ENCODE assay signal across 1 cellular context in the genomic region with DNA sequence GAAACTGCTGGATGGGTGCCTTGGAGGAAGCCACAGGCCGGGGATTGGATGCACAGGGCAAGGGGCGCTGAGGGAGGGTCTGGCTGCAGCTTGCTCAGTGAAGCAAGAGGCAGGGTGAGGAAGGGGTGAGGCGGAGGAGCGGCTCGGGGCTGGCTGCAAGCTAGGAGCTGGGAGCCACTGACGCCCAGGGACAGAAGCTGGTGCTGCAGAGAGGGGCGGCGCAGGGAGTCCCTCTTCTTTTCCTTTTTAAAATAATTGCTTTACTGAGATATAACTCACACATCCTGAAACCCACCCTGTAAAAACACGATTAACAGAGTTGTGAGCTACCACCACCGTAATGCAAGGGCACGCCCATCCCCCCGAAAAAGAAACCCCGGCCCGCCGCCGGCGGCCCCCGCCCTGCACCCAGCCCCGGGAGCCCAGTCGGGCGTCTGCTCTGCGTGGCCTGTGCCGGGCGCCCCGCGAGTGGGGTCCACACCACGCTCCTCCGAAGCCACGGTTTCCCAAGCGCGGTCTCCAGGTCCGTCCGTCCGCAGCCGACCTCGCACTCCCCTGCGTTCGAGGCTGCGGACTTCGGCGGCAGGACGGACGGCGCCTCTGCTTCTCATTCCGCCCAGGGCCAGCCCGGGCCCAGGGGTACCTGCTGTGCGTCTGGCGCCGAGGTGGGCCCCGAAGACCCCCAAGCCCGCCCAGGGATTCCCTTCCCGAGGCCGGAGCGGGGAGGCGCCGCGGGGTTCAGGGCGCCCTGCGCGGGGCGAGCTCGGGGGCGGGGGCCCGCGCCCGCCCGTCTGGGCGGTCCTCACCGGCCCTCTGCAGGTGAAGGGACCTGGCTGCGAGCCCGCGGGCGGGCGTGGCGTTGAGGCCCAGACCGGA.
TF ChIP-seq lines count a peak whose summit lies in the region.

No MANE protein-coding gene starts in this region.

TF ChIP-seq in HepG2, 621 proteins besides CTCF, POLR2A, EP300 and RAD21 (continued from another document and continues in another):
- 0 out of 2 replicates have a peak, but pooled peaks have one; percentile 8 for TF ChIP-seq ZNF276 (CRISPR knock-in tag; IDR thresholded peaks at IDR 0.05; ENCODE audit: low read depth)
- peak; percentile 59 for TF ChIP-seq SRSF1 (optimal IDR thresholded peaks at IDR 0.05; ENCODE audit: low read depth, low read length)
- TF ChIP-seq, protein P1, sequence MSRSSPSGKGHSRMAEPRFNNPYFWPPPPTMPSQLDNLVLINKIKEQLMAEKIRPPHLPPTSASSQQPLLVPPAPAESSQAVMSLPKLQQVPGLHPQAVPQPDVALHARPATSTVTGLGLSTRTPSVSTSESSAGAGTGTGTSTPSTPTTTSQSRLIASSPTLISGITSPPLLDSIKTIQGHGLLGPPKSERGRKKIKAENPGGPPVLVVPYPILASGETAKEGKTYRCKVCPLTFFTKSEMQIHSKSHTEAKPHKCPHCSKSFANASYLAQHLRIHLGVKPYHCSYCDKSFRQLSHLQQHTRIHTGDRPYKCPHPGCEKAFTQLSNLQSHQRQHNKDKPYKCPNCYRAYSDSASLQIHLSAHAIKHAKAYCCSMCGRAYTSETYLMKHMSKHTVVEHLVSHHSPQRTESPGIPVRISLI (CRISPR knock-in tag; IDR thresholded peaks at IDR 0.05; ENCODE audit: borderline replicate concordance), result no peak
- 0 out of 2 replicates have a peak, but pooled peaks have one; percentile 34 for TF ChIP-seq ZNF280B (CRISPR knock-in tag; IDR thresholded peaks at IDR 0.05; ENCODE audit: borderline replicate concordance)
- TF ChIP-seq TP53 (CRISPR knock-in tag; conservative IDR thresholded peaks at IDR 0.05), result no peak
- TF ChIP-seq, protein P2, sequence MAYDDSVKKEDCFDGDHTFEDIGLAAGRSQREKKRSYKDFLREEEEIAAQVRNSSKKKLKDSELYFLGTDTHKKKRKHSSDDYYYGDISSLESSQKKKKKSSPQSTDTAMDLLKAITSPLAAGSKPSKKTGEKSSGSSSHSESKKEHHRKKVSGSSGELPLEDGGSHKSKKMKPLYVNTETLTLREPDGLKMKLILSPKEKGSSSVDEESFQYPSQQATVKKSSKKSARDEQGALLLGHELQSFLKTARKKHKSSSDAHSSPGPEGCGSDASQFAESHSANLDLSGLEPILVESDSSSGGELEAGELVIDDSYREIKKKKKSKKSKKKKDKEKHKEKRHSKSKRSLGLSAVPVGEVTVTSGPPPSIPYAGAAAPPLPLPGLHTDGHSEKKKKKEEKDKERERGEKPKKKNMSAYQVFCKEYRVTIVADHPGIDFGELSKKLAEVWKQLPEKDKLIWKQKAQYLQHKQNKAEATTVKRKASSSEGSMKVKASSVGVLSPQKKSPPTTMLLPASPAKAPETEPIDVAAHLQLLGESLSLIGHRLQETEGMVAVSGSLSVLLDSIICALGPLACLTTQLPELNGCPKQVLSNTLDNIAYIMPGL (CRISPR knock-in tag; IDR thresholded peaks at IDR 0.05; ENCODE audit: borderline replicate concordance in 1 of 2, low read depth in 1 of 2), result 0 out of 4 replicates have a peak, but pooled peaks have one; percentile 15 to 48
- no peak for TF ChIP-seq ZNF468 (CRISPR knock-in tag; IDR thresholded peaks at IDR 0.05)
- TF ChIP-seq ZNF776 (CRISPR knock-in tag; IDR thresholded peaks at IDR 0.05), result peak; percentile 15; the same call in 1 of the 2 replicates
- TF ChIP-seq ZNF225 (CRISPR knock-in tag; IDR thresholded peaks at IDR 0.05), result peak; percentile 33; the same call in 1 of the 2 replicates
- TF ChIP-seq NRL (CRISPR knock-in tag; IDR thresholded peaks at IDR 0.05; ENCODE audit: borderline replicate concordance), result no peak
- no peak for TF ChIP-seq ONECUT2 (CRISPR knock-in tag; IDR thresholded peaks at IDR 0.05)
- peak; percentile 62; the same call in 1 of the 2 replicates for TF ChIP-seq ZNF850 (CRISPR knock-in tag; conservative IDR thresholded peaks at IDR 0.05)
- TF ChIP-seq, protein P3, sequence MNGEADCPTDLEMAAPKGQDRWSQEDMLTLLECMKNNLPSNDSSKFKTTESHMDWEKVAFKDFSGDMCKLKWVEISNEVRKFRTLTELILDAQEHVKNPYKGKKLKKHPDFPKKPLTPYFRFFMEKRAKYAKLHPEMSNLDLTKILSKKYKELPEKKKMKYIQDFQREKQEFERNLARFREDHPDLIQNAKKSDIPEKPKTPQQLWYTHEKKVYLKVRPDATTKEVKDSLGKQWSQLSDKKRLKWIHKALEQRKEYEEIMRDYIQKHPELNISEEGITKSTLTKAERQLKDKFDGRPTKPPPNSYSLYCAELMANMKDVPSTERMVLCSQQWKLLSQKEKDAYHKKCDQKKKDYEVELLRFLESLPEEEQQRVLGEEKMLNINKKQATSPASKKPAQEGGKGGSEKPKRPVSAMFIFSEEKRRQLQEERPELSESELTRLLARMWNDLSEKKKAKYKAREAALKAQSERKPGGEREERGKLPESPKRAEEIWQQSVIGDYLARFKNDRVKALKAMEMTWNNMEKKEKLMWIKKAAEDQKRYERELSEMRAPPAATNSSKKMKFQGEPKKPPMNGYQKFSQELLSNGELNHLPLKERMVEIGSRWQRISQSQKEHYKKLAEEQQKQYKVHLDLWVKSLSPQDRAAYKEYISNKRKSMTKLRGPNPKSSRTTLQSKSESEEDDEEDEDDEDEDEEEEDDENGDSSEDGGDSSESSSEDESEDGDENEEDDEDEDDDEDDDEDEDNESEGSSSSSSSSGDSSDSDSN (CRISPR knock-in tag; IDR thresholded peaks at IDR 0.05), result no peak
- TF ChIP-seq ATF7-NPFF (CRISPR knock-in tag; IDR thresholded peaks at IDR 0.05; ENCODE audit: low read depth), result peak; percentile 48; the same call in 1 of the 2 replicates
- peak; percentile 10 for TF ChIP-seq RBFOX2 (IDR thresholded peaks at IDR 0.05; ENCODE audit: low read depth, low read length)
- peak; percentile 38; the same call in 1 of the 2 replicates for TF ChIP-seq KAT7 (CRISPR knock-in tag; IDR thresholded peaks at IDR 0.05; ENCODE audit: borderline replicate concordance)
- no peak for TF ChIP-seq AGO1 (IDR thresholded peaks at IDR 0.05; ENCODE audit: low read depth, low read length, poor library complexity, severe bottlenecking)
- no peak for TF ChIP-seq ELK4 (CRISPR knock-in tag; IDR thresholded peaks at IDR 0.05; ENCODE audit: borderline replicate concordance)
- no peak for TF ChIP-seq SNAPC2 (CRISPR knock-in tag; IDR thresholded peaks at IDR 0.05)
- no peak for TF ChIP-seq BRD4 (CRISPR knock-in tag; IDR thresholded peaks at IDR 0.05)
- TF ChIP-seq KDM5B (CRISPR knock-in tag; IDR thresholded peaks at IDR 0.05; ENCODE audit: borderline replicate concordance), result no peak
- TF ChIP-seq KLF13 (CRISPR knock-in tag; IDR thresholded peaks at IDR 0.05), result 0 out of 2 replicates have a peak, but pooled peaks have one; percentile 44
- no peak for TF ChIP-seq PTBP1 (IDR thresholded peaks at IDR 0.05; ENCODE audit: low read depth, low read length, poor library complexity, severe bottlenecking)
- no peak for TF ChIP-seq ZNF501 (CRISPR knock-in tag; IDR thresholded peaks at IDR 0.05)
- TF ChIP-seq MEIS1 (CRISPR knock-in tag; IDR thresholded peaks at IDR 0.05; ENCODE audit: borderline replicate concordance), result peak; percentile 43; the same call in 1 of the 2 replicates
- TF ChIP-seq ZNF629 (CRISPR knock-in tag; conservative IDR thresholded peaks at IDR 0.05), result no peak
- TF ChIP-seq ZNF234 (CRISPR knock-in tag; conservative IDR thresholded peaks at IDR 0.05), result 0 out of 2 replicates have a peak, but pooled peaks have one; percentile 41
- TF ChIP-seq ZNF619 (CRISPR knock-in tag; IDR thresholded peaks at IDR 0.05), result no peak
- TF ChIP-seq POLR2G (IDR thresholded peaks at IDR 0.05; ENCODE audit: low read depth, low read length), result no peak
- TF ChIP-seq ARID2 (CRISPR knock-in tag; IDR thresholded peaks at IDR 0.05; ENCODE audit: borderline replicate concordance), result 0 out of 2 replicates have a peak, but pooled peaks have one; percentile 30
- TF ChIP-seq, protein P4, sequence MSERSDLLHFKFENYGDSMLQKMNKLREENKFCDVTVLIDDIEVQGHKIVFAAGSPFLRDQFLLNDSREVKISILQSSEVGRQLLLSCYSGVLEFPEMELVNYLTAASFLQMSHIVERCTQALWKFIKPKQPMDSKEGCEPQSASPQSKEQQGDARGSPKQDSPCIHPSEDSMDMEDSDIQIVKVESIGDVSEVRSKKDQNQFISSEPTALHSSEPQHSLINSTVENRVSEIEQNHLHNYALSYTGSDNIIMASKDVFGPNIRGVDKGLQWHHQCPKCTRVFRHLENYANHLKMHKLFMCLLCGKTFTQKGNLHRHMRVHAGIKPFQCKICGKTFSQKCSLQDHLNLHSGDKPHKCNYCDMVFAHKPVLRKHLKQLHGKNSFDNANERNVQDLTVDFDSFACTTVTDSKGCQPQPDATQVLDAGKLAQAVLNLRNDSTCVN (CRISPR knock-in tag; IDR thresholded peaks at IDR 0.05; ENCODE audit: borderline replicate concordance), result no peak
- no peak for TF ChIP-seq ZNF337 (CRISPR knock-in tag; IDR thresholded peaks at IDR 0.05; ENCODE audit: borderline replicate concordance, low read depth)
- TF ChIP-seq, protein P5, sequence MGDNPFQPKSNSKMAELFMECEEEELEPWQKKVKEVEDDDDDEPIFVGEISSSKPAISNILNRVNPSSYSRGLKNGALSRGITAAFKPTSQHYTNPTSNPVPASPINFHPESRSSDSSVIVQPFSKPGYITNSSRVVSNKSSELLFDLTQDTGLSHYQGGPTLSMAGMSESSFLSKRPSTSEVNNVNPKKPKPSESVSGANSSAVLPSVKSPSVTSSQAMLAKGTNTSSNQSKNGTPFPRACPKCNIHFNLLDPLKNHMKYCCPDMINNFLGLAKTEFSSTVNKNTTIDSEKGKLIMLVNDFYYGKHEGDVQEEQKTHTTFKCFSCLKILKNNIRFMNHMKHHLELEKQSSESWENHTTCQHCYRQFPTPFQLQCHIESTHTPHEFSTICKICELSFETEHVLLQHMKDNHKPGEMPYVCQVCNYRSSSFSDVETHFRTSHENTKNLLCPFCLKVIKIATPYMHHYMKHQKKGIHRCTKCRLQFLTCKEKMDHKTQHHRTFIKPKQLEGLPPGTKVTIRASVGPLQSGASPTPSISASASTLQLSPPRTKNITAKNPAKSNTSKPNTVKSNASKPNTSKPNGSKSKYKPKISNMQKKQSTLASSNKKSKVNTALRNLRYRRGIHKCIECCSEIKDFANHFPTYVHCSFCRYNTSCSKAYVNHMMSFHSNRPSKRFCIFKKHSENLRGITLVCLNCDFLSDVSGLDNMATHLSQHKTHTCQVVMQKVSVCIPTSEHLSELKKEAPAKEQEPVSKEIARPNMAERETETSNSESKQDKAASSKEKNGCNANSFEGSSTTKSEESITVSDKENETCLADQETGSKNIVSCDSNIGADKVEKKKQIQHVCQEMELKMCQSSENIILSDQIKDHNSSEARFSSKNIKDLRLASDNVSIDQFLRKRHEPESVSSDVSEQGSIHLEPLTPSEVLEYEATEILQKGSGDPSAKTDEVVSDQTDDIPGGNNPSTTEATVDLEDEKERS (CRISPR knock-in tag; IDR thresholded peaks at IDR 0.05), result no peak
